Comparison of ENCODE assay signal across 25 cellular contexts in genomic region chr4:40874331-40874730, GRCh38.
"Had no signal": no experiment of that assay in that cellular context is flagged by ENCODE, and none has a peak within 500 bp of the region (broad histone marks: within the 10 kb centered on the region; RNA-seq: fewer than 3 reads in every experiment).

No MANE protein-coding gene starts in this region.

- H3K4me1 Mint-ChIP-seq: activated B cell treated with CpG ODN at 0.5 μM for 24 hours; activated CD4-positive, alpha-beta T cell treated with anti-CD3 and anti-CD28 coated beads, Interleukin-2, amount 10 ng/mL, durations not matched to agents 24 days and 14 days; activated CD8-positive, alpha-beta memory T cell treated with anti-CD3 and anti-CD28 coated beads, Interleukin-2, amount 10 ng/mL, durations not matched to agents 7 days and 5 days; activated naive CD8-positive, alpha-beta T cell treated with anti-CD3 and anti-CD28 coated beads, Interleukin-2, amount 50 U/mL, for 24 hours had no signal

- H3K27ac Mint-ChIP-seq: activated B cell treated with CpG ODN at 0.5 μM for 24 hours; activated CD4-positive, alpha-beta T cell treated with anti-CD3 and anti-CD28 coated beads, Interleukin-2, amount 10 ng/mL, durations not matched to agents 24 days and 14 days; activated CD8-positive, alpha-beta memory T cell treated with anti-CD3 and anti-CD28 coated beads, Interleukin-2, amount 10 ng/mL, durations not matched to agents 7 days and 5 days; activated naive CD8-positive, alpha-beta T cell treated with anti-CD3 and anti-CD28 coated beads, Interleukin-2, amount 50 U/mL, for 24 hours; activated T-cell treated with anti-CD3 and anti-CD28 coated beads, Interleukin-2, amount 50 U/mL, for 24 hours; activated T-helper 1 cell treated with anti-CD3 and anti-CD28 coated beads, Interleukin-12 subunit alpha, Interleukin-12 subunit beta, Interleukin-2, Interleukin-4 antibody, amounts not matched to agents 30 ng/mL and 10 ng/mL and 1 ng/mL, durations not matched to agents 14 hours and 24 hours and 36 hours; T-helper 17 cell had no signal

- DNase-seq: activated B cell treated with CpG ODN at 0.5 μM for 24 hours; activated CD4-positive, alpha-beta T cell treated with anti-CD3 and anti-CD28 coated beads for 1 hour; activated CD4-positive, alpha-beta T cell treated with anti-CD3 and anti-CD28 coated beads, Interleukin-2, amount 10 ng/mL, durations not matched to agents 24 days and 14 days; activated CD4-positive, alpha-beta T cell treated with anti-CD3 and anti-CD28 coated beads, Interleukin-2, amount 50 U/mL, for 48 hours; activated CD8-positive, alpha-beta memory T cell treated with anti-CD3 and anti-CD28 coated beads, Interleukin-2, amount 10 ng/mL, durations not matched to agents 7 days and 5 days; activated effector memory CD4-positive, alpha-beta T cell treated with anti-CD3 and anti-CD28 coated beads, Interleukin-2, amount 50 U/mL, for 16 hours; activated naive CD4-positive, alpha-beta T cell treated with Interleukin-2 at 50 U/mL for 16 hours; activated naive CD8-positive, alpha-beta T cell treated with anti-CD3 and anti-CD28 coated beads, Interleukin-2, amount 50 U/mL, for 24 hours; activated T-cell treated with anti-CD3 and anti-CD28 coated beads, Interleukin-2, amount 50 U/mL, for 24 hours; amniotic stem cell; body of pancreas; Kasumi-1; KBM-7; NCI-H1105 treated with DMSO at 0.1 percent for 48 hours; NCI-H1436 treated with DMSO at 0.1 percent for 48 hours; NCI-H187; NCI-H2081; NCI-H446; NCI-H524; SIG-M5; T-helper 17 cell; T-helper 9 cell had no signal

- H3K9me3 ChIP-seq: ascending aorta, body of pancreas had no signal

- H3K27me3 ChIP-seq: ascending aorta, body of pancreas had no signal

- ATAC-seq: activated CD8-positive, alpha-beta memory T cell treated with anti-CD3 and anti-CD28 coated beads, Interleukin-2, amount 10 ng/mL, durations not matched to agents 7 days and 5 days; activated naive CD4-positive, alpha-beta T cell treated with anti-CD3 and anti-CD28 coated beads, Interleukin-2, amount 50 U/mL, for 72 hours; activated naive CD8-positive, alpha-beta T cell treated with anti-CD3 and anti-CD28 coated beads, Interleukin-2, amount 50 U/mL, for 24 hours; body of pancreas; T-helper 17 cell had no signal

- H3K9me3 Mint-ChIP-seq: activated CD4-positive, alpha-beta T cell treated with anti-CD3 and anti-CD28 coated beads, Interleukin-2, amount 10 ng/mL, durations not matched to agents 24 days and 14 days; activated naive CD4-positive, alpha-beta T cell treated with anti-CD3 and anti-CD28 coated beads, Interleukin-2, amount 50 U/mL, for 72 hours; activated naive CD8-positive, alpha-beta T cell treated with anti-CD3 and anti-CD28 coated beads, Interleukin-2, amount 50 U/mL, for 24 hours; activated T-cell treated with anti-CD3 and anti-CD28 coated beads, Interleukin-2, amount 50 U/mL, for 24 hours; activated T-helper 1 cell treated with anti-CD3 and anti-CD28 coated beads, Interleukin-12 subunit alpha, Interleukin-12 subunit beta, Interleukin-2, Interleukin-4 antibody, amounts not matched to agents 30 ng/mL and 10 ng/mL and 1 ng/mL, durations not matched to agents 14 hours and 24 hours and 36 hours had no signal

- H3K4me3 Mint-ChIP-seq: activated B cell treated with CpG ODN at 0.5 μM for 24 hours; activated CD4-positive, alpha-beta T cell treated with anti-CD3 and anti-CD28 coated beads, Interleukin-2, amount 10 ng/mL, durations not matched to agents 24 days and 14 days; activated CD8-positive, alpha-beta memory T cell treated with anti-CD3 and anti-CD28 coated beads, Interleukin-2, amount 10 ng/mL, durations not matched to agents 7 days and 5 days; activated naive CD8-positive, alpha-beta T cell treated with anti-CD3 and anti-CD28 coated beads, Interleukin-2, amount 50 U/mL, for 24 hours; activated T-cell treated with anti-CD3 and anti-CD28 coated beads, Interleukin-2, amount 50 U/mL, for 24 hours; activated T-helper 1 cell treated with anti-CD3 and anti-CD28 coated beads, Interleukin-12 subunit alpha, Interleukin-12 subunit beta, Interleukin-2, Interleukin-4 antibody, amounts not matched to agents 30 ng/mL and 10 ng/mL and 1 ng/mL, durations not matched to agents 14 hours and 24 hours and 36 hours; T-helper 17 cell had no signal

- H3K36me3 Mint-ChIP-seq: activated CD8-positive, alpha-beta memory T cell treated with anti-CD3 and anti-CD28 coated beads, Interleukin-2, amount 10 ng/mL, durations not matched to agents 7 days and 5 days; activated naive CD4-positive, alpha-beta T cell treated with anti-CD3 and anti-CD28 coated beads, Interleukin-2, amount 50 U/mL, for 72 hours had no signal

- H3K4me3 ChIP-seq: ascending aorta, body of pancreas had no signal
